In genomic region chr17:75404739-75405364, GRCh38 we compare ENCODE assay signal across 1 cellular context.
A peak's percentile ranks its signal among the peaks of the same experiment; 100 is the strongest.
TF ChIP-seq lines count a peak whose summit lies in the region.

No MANE protein-coding gene starts in this region.

TF ChIP-seq in HepG2, 621 proteins besides CTCF, POLR2A, EP300 and RAD21 (continued from another document and continues in another):
- TF ChIP-seq ZFP82 (CRISPR knock-in tag; IDR thresholded peaks at IDR 0.05; ENCODE audit: borderline replicate concordance) (peak; percentile 57; the same call in 1 of the 2 replicates), NONO (IDR thresholded peaks at IDR 0.05) (no peak), NONO (CRISPR knock-in tag; conservative IDR thresholded peaks at IDR 0.05) (no peak), NCOR1 (IDR thresholded peaks at IDR 0.05; ENCODE audit: borderline replicate concordance, low read length) (no peak), ZBTB43 (CRISPR knock-in tag; conservative IDR thresholded peaks at IDR 0.05) (no peak), TIGD3 (CRISPR knock-in tag; IDR thresholded peaks at IDR 0.05; ENCODE audit: borderline replicate concordance) (no peak), TRAFD1 (CRISPR knock-in tag; IDR thresholded peaks at IDR 0.05; ENCODE audit: borderline replicate concordance) (no peak), CEBPB (IDR thresholded peaks at IDR 0.05; ENCODE audit: borderline replicate concordance, low read depth, low read length) (no peak), MEIS1 (CRISPR knock-in tag; IDR thresholded peaks at IDR 0.05; ENCODE audit: borderline replicate concordance) (no peak), ZNF784 (CRISPR knock-in tag; IDR thresholded peaks at IDR 0.05; ENCODE audit: borderline replicate concordance) (no peak), ZNF432 (CRISPR knock-in tag; IDR thresholded peaks at IDR 0.05; ENCODE audit: borderline replicate concordance) (no peak), PHF20 (CRISPR knock-in tag; IDR thresholded peaks at IDR 0.05) (no peak), KAT8 (CRISPR knock-in tag; IDR thresholded peaks at IDR 0.05) (no peak), ARNTL (CRISPR knock-in tag; IDR thresholded peaks at IDR 0.05) (no peak), EHMT2 (IDR thresholded peaks at IDR 0.05; ENCODE audit: borderline replicate concordance, low read depth, low read length) (no peak), ZNF547 (CRISPR knock-in tag; IDR thresholded peaks at IDR 0.05) (0 out of 2 replicates have a peak, but pooled peaks have one; percentile 6), ZNF607 (CRISPR knock-in tag; IDR thresholded peaks at IDR 0.05; ENCODE audit: borderline replicate concordance) (no peak), ZBED4 (CRISPR knock-in tag; IDR thresholded peaks at IDR 0.05; ENCODE audit: borderline replicate concordance) (0 out of 2 replicates have a peak, but pooled peaks have one; percentile 10), GLI4 (CRISPR knock-in tag; IDR thresholded peaks at IDR 0.05; ENCODE audit: borderline replicate concordance) (no peak), SCMH1 (CRISPR knock-in tag; IDR thresholded peaks at IDR 0.05; ENCODE audit: borderline replicate concordance) (no peak), ZNF350 (CRISPR knock-in tag; IDR thresholded peaks at IDR 0.05; ENCODE audit: borderline replicate concordance, low read depth) (no peak), FOXP4 (CRISPR knock-in tag; IDR thresholded peaks at IDR 0.05) (no peak), PRMT3 (CRISPR knock-in tag; IDR thresholded peaks at IDR 0.05; ENCODE audit: borderline replicate concordance, low read depth) (no peak), EEA1 (CRISPR knock-in tag; IDR thresholded peaks at IDR 0.05; ENCODE audit: borderline replicate concordance) (no peak), RFX5 (IDR thresholded peaks at IDR 0.05; ENCODE audit: low read depth, low read length) (no peak), TSC22D2 (CRISPR knock-in tag; IDR thresholded peaks at IDR 0.05; ENCODE audit: borderline replicate concordance) (0 out of 2 replicates have a peak, but pooled peaks have one; percentile 11), ZNF703 (CRISPR knock-in tag; IDR thresholded peaks at IDR 0.05; ENCODE audit: borderline replicate concordance) (no peak), TFE3 (CRISPR knock-in tag; IDR thresholded peaks at IDR 0.05) (no peak), KAT7 (CRISPR knock-in tag; IDR thresholded peaks at IDR 0.05; ENCODE audit: borderline replicate concordance) (no peak), GATAD2A (CRISPR knock-in tag; IDR thresholded peaks at IDR 0.05) (no peak), SMYD3 (CRISPR knock-in tag; IDR thresholded peaks at IDR 0.05) (no peak), ATF1 (CRISPR knock-in tag; IDR thresholded peaks at IDR 0.05) (no peak), ZNF816 (CRISPR knock-in tag; IDR thresholded peaks at IDR 0.05; ENCODE audit: borderline replicate concordance) (peak; percentile 46; the same call in 1 of the 2 replicates), GMEB1 (CRISPR knock-in tag; IDR thresholded peaks at IDR 0.05; ENCODE audit: borderline replicate concordance) (no peak), SIX1 (CRISPR knock-in tag; IDR thresholded peaks at IDR 0.05; ENCODE audit: borderline replicate concordance) (no peak), LBX2 (CRISPR knock-in tag; IDR thresholded peaks at IDR 0.05; ENCODE audit: borderline replicate concordance) (no peak), GABPB1 (CRISPR knock-in tag; IDR thresholded peaks at IDR 0.05) (no peak), HINFP (CRISPR knock-in tag; IDR thresholded peaks at IDR 0.05; ENCODE audit: low read depth) (no peak), ZNF362 (CRISPR knock-in tag; IDR thresholded peaks at IDR 0.05; ENCODE audit: borderline replicate concordance) (no peak), ZMAT3 (CRISPR knock-in tag; conservative IDR thresholded peaks at IDR 0.05) (no peak), ZNF263 (CRISPR knock-in tag; IDR thresholded peaks at IDR 0.05) (no peak), MXD4 (CRISPR knock-in tag; IDR thresholded peaks at IDR 0.05) (no peak), ZNF30 (CRISPR knock-in tag; IDR thresholded peaks at IDR 0.05) (no peak), ZNF790 (CRISPR knock-in tag; IDR thresholded peaks at IDR 0.05; ENCODE audit: borderline replicate concordance) (no peak; the same call in 1 of the 2 replicates), ZNF510 (CRISPR knock-in tag; IDR thresholded peaks at IDR 0.05; ENCODE audit: low read depth) (no peak), BCL6 (CRISPR knock-in tag; IDR thresholded peaks at IDR 0.05) (no peak)
